In genomic region chr11:118338637-118339061, GRCh38 we compare ENCODE assay signal across 8 cellular contexts. TPM values are rescaled to one million over a fixed set of nuclear protein-coding genes. Genes with fewer than 3 reads are reported as not detected.
DNase-seq lines count a peak whose midpoint lies in the region; ATAC-seq and TF ChIP-seq lines count a peak whose summit lies in the region.

No MANE protein-coding gene starts in this region.

- H3F3A ChIP-seq in Loucy (ENCODE audit: low read depth), result peaks cover 12% of the 10 kb centered on the region; the same call in 1 of the 2 replicates

- peak overlapping the region; percentile 81 for H3K27ac Mint-ChIP-seq in stimulated activated naive B cell treated with anti-CD40 and anti-IgM and Interleukin-4, amounts not matched to agents 10 μg/mL and 1 μg/mL and 100 μg/mL, for 72 hours

- intact Hi-C loops in uterus (cut with DNase I; ENCODE audit: low total_unique reads), result no loop called here

- H3K27ac ChIP-seq in uterus, result no peak overlapping the region

- peaks cover 8 to 9% of the 10 kb centered on the region in 2 donors for H3K4me1 Mint-ChIP-seq in stimulated activated naive B cell treated with anti-CD40 and anti-IgM and Interleukin-4, amounts not matched to agents 10 μg/mL and 1 μg/mL and 100 μg/mL, for 72 hours

- H3K27me3 Mint-ChIP-seq in stimulated activated naive B cell treated with anti-CD40 and anti-IgM and Interleukin-4, amounts not matched to agents 10 μg/mL and 1 μg/mL and 100 μg/mL, for 72 hours, result peaks cover 5 to 12% of the 10 kb centered on the region in 2 donors

- H3K4me2 ChIP-seq in Loucy (ENCODE audit: low read depth, low read length, poor library complexity, severe bottlenecking), result peak overlapping the region; percentile 91

- H3K79me2 ChIP-seq in Loucy (ENCODE audit: insufficient read depth, low read length), result peaks cover 66% of the 10 kb centered on the region

- H3K4me1 ChIP-seq in Loucy (ENCODE audit: insufficient read depth, low read length, poor library complexity, severe bottlenecking) (peaks cover 47% of the 10 kb centered on the region), uterus (no peaks in the 10 kb centered on the region)

- no peak overlapping the region for H2AFZ ChIP-seq in Loucy (ENCODE audit: low read length)

- H3K36me3 Mint-ChIP-seq in stimulated activated naive B cell treated with anti-CD40 and anti-IgM and Interleukin-4, amounts not matched to agents 10 μg/mL and 1 μg/mL and 100 μg/mL, for 72 hours, result no peaks in the 10 kb centered on the region

- peaks cover 11% of the 10 kb centered on the region for H3K36me3 ChIP-seq in Loucy (ENCODE audit: insufficient read depth, low read length)
- H3K36me3 ChIP-seq in uterus, result no peaks in the 10 kb centered on the region

- no peaks in the 10 kb centered on the region for H3K9me3 Mint-ChIP-seq in stimulated activated naive B cell treated with anti-CD40 and anti-IgM and Interleukin-4, amounts not matched to agents 10 μg/mL and 1 μg/mL and 100 μg/mL, for 72 hours

- no peaks in the 10 kb centered on the region for H3K9me3 ChIP-seq in Loucy (ENCODE audit: insufficient read depth, low read depth, low read length)
- no peaks in the 10 kb centered on the region for H3K9me3 ChIP-seq in uterus

- peak overlapping the region; percentile 88 for H3K4me3 ChIP-seq in Loucy (ENCODE audit: low read length, poor library complexity, severe bottlenecking)
- no peak overlapping the region for H3K4me3 ChIP-seq in uterus

- H3K4me3 Mint-ChIP-seq in stimulated activated naive B cell treated with anti-CD40 and anti-IgM and Interleukin-4, amounts not matched to agents 10 μg/mL and 1 μg/mL and 100 μg/mL, for 72 hours, result peak overlapping the region in 1 of 2 donors; percentile 12

- no peaks in the 10 kb centered on the region for H3K9me2 ChIP-seq in Loucy (replicated peaks; ENCODE audit: low read depth, low read length)

- peak overlapping the region; percentile 96 for H3K9ac ChIP-seq in Loucy (ENCODE audit: low read depth, low read length, poor library complexity, severe bottlenecking)

- ATAC-seq in stimulated activated naive B cell treated with anti-CD40 and anti-IgM and Interleukin-4, amounts not matched to agents 10 μg/mL and 1 μg/mL and 100 μg/mL, for 72 hours (replicated peaks), result peak; percentile 62 to 66
- no peak for ATAC-seq in GM18907 (IDR thresholded peaks at IDR 0.05; ENCODE audit: unreplicated experiment)

- peak; percentile 88 for DNase-seq in activated CD8-positive, alpha-beta memory T cell treated with anti-CD3 and anti-CD28 coated beads, Interleukin-2, amount 50 U/mL, for 4 hours
- peak; percentile 9 for DNase-seq in iris pigment epithelial cell (ENCODE audit: low read depth)
- no peak for DNase-seq in stimulated activated naive B cell treated with anti-CD40 and anti-IgM and Interleukin-4, amounts not matched to agents 10 μg/mL and 1 μg/mL and 100 μg/mL, for 72 hours
- no peak for DNase-seq in uterus
- DNase-seq in NCI-H524 treated with DMSO at 0.1 percent for 48 hours (lab: John Stamatoyannopoulos, UW), result no peak
- DNase-seq in HT-29 (ENCODE audit: low spot score), result no peak

- H4K20me1 ChIP-seq in Loucy (ENCODE audit: insufficient read depth, low read length, poor library complexity, severe bottlenecking), result peaks cover 7% of the 10 kb centered on the region

- TF ChIP-seq POLR2A in uterus (IDR thresholded peaks at IDR 0.05), result no peak

- no peaks in the 10 kb centered on the region for H3K27me3 ChIP-seq in Loucy (ENCODE audit: insufficient read depth, low read length, poor library complexity, severe bottlenecking)
- no peaks in the 10 kb centered on the region for H3K27me3 ChIP-seq in uterus

- TF ChIP-seq CTCF in Loucy (conservative IDR thresholded peaks at IDR 0.05; ENCODE audit: low read length) (no peak), uterus (IDR thresholded peaks at IDR 0.05) (no peak)

RNA-seq across cellular contexts. Expression of gene CD3D, which starts 3.9 kb away (rescaled TPM):
- 1 to 10 TPM in 1 of 4 donors, not detected in 3; 1.7 TPM for total RNA-seq in uterus
- total RNA-seq in HT-29 (2014; rRNA removed; shearing (Covaris generic)), result not detected in 2 replicates

RNA-seq across cellular contexts. Expression of gene CD3G, which starts 5.5 kb away (rescaled TPM):
- 1 to 10 TPM in 1 of 4 donors, under 1 TPM in 1, not detected in 2; 0.34 to 6.2 TPM for total RNA-seq in uterus
- total RNA-seq in HT-29 (2014; rRNA removed; shearing (Covaris generic)), result not detected in 2 replicates

RNA-seq across cellular contexts. Expression of gene UBE4A, which starts 20.8 kb away (rescaled TPM):
- total RNA-seq in uterus, result 10 to 100 TPM; 31.0 to 41.2 (median 33.3) TPM
- 23.6 and 24.1 TPM in 2 replicates for total RNA-seq in HT-29 (2014; rRNA removed; shearing (Covaris generic))

RNA-seq across cellular contexts. Expression of gene CD3E, which starts 34.1 kb away (rescaled TPM):
- 1 to 10 TPM in 1 of 4 donors, under 1 TPM in 1, not detected in 2; 0.48 to 2.4 TPM for total RNA-seq in uterus
- total RNA-seq in HT-29 (2014; rRNA removed; shearing (Covaris generic)), result not detected in 2 replicates

Comparison
In these comparisons a context has a peak if more than half of its experiments do, and no peak if none do; other contexts are left out.
1. DNase-seq: peak in activated CD8-positive, alpha-beta memory T cell treated with anti-CD3 and anti-CD28 coated beads, Interleukin-2, amount 50 U/mL, for 4 hours (single experiment) and iris pigment epithelial cell (single experiment); none in stimulated activated naive B cell treated with anti-CD40 and anti-IgM and Interleukin-4, amounts not matched to agents 10 μg/mL and 1 μg/mL and 100 μg/mL, for 72 hours (single experiment), uterus (0 of 2), NCI-H524 treated with DMSO at 0.1 percent for 48 hours (single experiment) and HT-29 (single experiment).